Comparison of ENCODE assay signal across 8 cellular contexts in genomic region chr2:174681099-174681982, GRCh38.
DNase-seq lines count a peak whose midpoint lies in the region; ATAC-seq and TF ChIP-seq lines count a peak whose summit lies in the region.

No MANE protein-coding gene starts in this region.

- in situ Hi-C loops in HAP-1 (cut with MboI; ENCODE audit: low sequenced_read_pairs), result no loop called here

- TF ChIP-seq CTCF in AG09309 (IDR thresholded peaks at IDR 0.05; ENCODE audit: control insufficient read depth, insufficient read depth, low read depth, low read length, missing control alignments) (no peak), smooth muscle cell (IDR thresholded peaks at IDR 0.05; ENCODE audit: borderline replicate concordance, insufficient read depth, poor library complexity, severe bottlenecking) (no peak)

- H3F3A ChIP-seq in smooth muscle cell (ENCODE audit: low read depth), result no peaks in the 10 kb centered on the region

- peak overlapping the region; percentile 93 for H3K4me2 ChIP-seq in smooth muscle cell

- peaks cover 56% of the 10 kb centered on the region for H3K79me2 ChIP-seq in smooth muscle cell (ENCODE audit: low read depth)

- peaks cover 8% of the 10 kb centered on the region for H3K4me1 ChIP-seq in HAP-1
- H3K4me1 ChIP-seq in adipocyte (ENCODE audit: control insufficient read depth, insufficient read depth, low read length), result peaks cover 17% of the 10 kb centered on the region
- peaks cover 6% of the 10 kb centered on the region; the same call in 1 of the 2 replicates for H3K4me1 ChIP-seq in iPS-20b (ENCODE audit: insufficient read depth, low read length)
- H3K4me1 ChIP-seq in smooth muscle cell (ENCODE audit: low read depth), result peaks cover 8% of the 10 kb centered on the region

- WGBS in smooth muscle cell (ENCODE audit: low lambda C conversion rate), result 39% methylated on average over 17 of the region's 17 CpGs

- H3K27ac ChIP-seq in iPS-20b (ENCODE audit: low read length) (no peak overlapping the region), smooth muscle cell (ENCODE audit: low read depth) (peak overlapping the region; percentile 66)

- H3K9me3 ChIP-seq in HAP-1 (no peaks in the 10 kb centered on the region), adipocyte (ENCODE audit: control insufficient read depth, low read length) (no peaks in the 10 kb centered on the region), iPS-20b (ENCODE audit: insufficient read depth, low read depth, low read length) (no peaks in the 10 kb centered on the region), smooth muscle cell (replicated peaks; ENCODE audit: low read depth) (no peaks in the 10 kb centered on the region)

- peaks cover 49% of the 10 kb centered on the region for H4K20me1 ChIP-seq in smooth muscle cell (ENCODE audit: low read depth)

- no peaks in the 10 kb centered on the region; the same call in 1 of the 2 replicates for H3K36me3 ChIP-seq in HAP-1 (replicated peaks)
- H3K36me3 ChIP-seq in adipocyte (ENCODE audit: control insufficient read depth, insufficient read depth, low read length, severe bottlenecking), result no peaks in the 10 kb centered on the region
- H3K36me3 ChIP-seq in iPS-20b (ENCODE audit: insufficient read depth, low read depth, low read length), result no peaks in the 10 kb centered on the region
- H3K36me3 ChIP-seq in smooth muscle cell (ENCODE audit: low read depth), result no peaks in the 10 kb centered on the region

- ATAC-seq in HG03439 (IDR thresholded peaks at IDR 0.05; ENCODE audit: unreplicated experiment), result no peak

- DNase-seq in AG09309 (ENCODE audit: low read depth) (no peak), HAP-1 (ENCODE audit: low spot score in 2 of 2) (peak; percentile 48 to 55), adipocyte (ENCODE audit: low read depth) (peak; percentile 71), smooth muscle cell (lab: John Stamatoyannopoulos, UW; ENCODE audit: unreplicated experiment) (no peak), NCI-H146 treated with DMSO at 0.1 percent for 48 hours (lab: John Stamatoyannopoulos, UW; ENCODE audit: unreplicated experiment) (no peak), GM19238 (ENCODE audit: insufficient read length, low spot score) (no peak)

- H2AFZ ChIP-seq in smooth muscle cell (ENCODE audit: low read depth), result peak overlapping the region; percentile 94

- 0 out of 2 replicates have a peak, but pooled peaks cover 3% of the 10 kb centered on the region for H3K27me3 ChIP-seq in HAP-1 (ENCODE audit: low read depth)
- no peaks in the 10 kb centered on the region for H3K27me3 ChIP-seq in adipocyte (replicated peaks; ENCODE audit: control insufficient read depth, insufficient read depth, low read length)
- peaks cover 54% of the 10 kb centered on the region for H3K27me3 ChIP-seq in iPS-20b (ENCODE audit: insufficient read depth, low read length)
- no peaks in the 10 kb centered on the region for H3K27me3 ChIP-seq in smooth muscle cell (ENCODE audit: low read depth)

- peak overlapping the region; percentile 90 for H3K4me3 ChIP-seq in AG09309 (ENCODE audit: control insufficient read depth, low read depth, low read length)
- peak overlapping the region; percentile 56 for H3K4me3 ChIP-seq in HAP-1
- H3K4me3 ChIP-seq in adipocyte (ENCODE audit: low read length), result peak overlapping the region; percentile 91
- H3K4me3 ChIP-seq in iPS-20b (ENCODE audit: low read length), result peak overlapping the region; percentile 72
- H3K4me3 ChIP-seq in smooth muscle cell, result peak overlapping the region; percentile 76

- H3K9ac ChIP-seq in adipocyte (ENCODE audit: low read length), result peak overlapping the region; percentile 93
- H3K9ac ChIP-seq in iPS-20b (ENCODE audit: low read depth, low read length), result peak overlapping the region; percentile 60; the same call in 1 of the 2 replicates
- peak overlapping the region; percentile 80 for H3K9ac ChIP-seq in smooth muscle cell (ENCODE audit: low read depth)

Comparison
In these comparisons a context has a peak if more than half of its experiments do, and no peak if none do; other contexts are left out.
1. DNase-seq: peak in HAP-1 (2 of 2) and adipocyte (single experiment); none in AG09309 (single experiment), smooth muscle cell (single experiment), NCI-H146 treated with DMSO at 0.1 percent for 48 hours (single experiment) and GM19238 (single experiment).
2. Peak in every context shown above with its lines, with median percentiles within 50 percentile points of each other: H3K4me3 ChIP-seq and H3K9ac ChIP-seq.